ENCODE assay signal across 1 cellular context in the genomic region with DNA sequence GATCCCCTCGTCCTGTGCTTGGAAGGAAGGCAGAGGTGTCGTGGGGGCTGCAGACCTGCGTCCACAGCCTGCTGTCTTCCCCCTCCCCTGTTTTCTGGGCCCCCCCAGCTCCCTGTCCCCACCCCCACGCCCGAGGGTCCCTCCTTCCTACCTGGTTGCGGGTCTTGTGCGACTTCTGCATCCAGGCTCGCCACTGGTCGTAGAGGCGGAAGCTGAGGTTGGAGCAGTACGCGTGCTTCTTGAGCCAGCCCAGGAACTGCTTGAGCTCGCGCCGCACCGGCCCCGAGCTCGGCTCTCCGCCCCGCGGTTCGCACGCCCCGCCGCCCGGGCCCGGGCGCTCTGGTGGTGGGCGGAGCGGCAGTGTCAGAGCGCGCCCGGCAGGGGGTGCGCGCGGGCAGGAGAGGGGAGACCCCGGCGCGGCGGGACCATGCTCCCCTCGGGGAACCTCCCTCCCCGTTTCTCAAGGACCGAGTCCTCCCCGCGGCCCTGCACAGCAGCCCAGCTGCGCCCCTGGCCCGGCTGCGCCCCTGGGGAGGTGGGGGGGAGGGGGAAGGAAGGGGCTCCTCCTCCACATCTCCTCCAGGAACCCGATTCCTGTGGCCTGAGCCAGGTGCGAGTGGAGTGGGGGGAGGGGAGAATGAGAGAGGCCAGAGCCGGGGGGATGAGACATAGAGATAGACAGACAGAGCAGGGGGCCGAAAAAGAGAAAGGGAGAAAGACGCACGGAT.
TF ChIP-seq lines count a peak whose summit lies in the region.

No MANE protein-coding gene starts in this region.

TF ChIP-seq in WTC11, 78 proteins besides CTCF, POLR2A, EP300 and RAD21 (continued from another document):
- TF ChIP-seq PRRX2 (CRISPR knock-in tag; IDR thresholded peaks at IDR 0.05), result no peak
